Comparison of ENCODE assay signal across 1 cellular context in genomic region chr14:52727509-52727908, GRCh38.
A peak's percentile ranks its signal among the peaks of the same experiment; 100 is the strongest.
TF ChIP-seq lines count a peak whose summit lies in the region.
"Not testable (repeated sequence)": the region's sequence is repeated elsewhere in the genome, so short reads cannot be mapped to it uniquely, and the experiment has no call there.

No MANE protein-coding gene starts in this region.

TF ChIP-seq in HepG2, 621 proteins besides CTCF, POLR2A, EP300 and RAD21:
- TF ChIP-seq ATF7 (IDR thresholded peaks at IDR 0.05) (peak; percentile 72), MAFK (conservative IDR thresholded peaks at IDR 0.05 in 1 of 2, IDR thresholded peaks at IDR 0.05 in 1 of 2; ENCODE audit: low read length in 2 of 2) (peak in 1 of 2 experiments; percentile 33; a peak in 1 of 4 replicates)
- TF ChIP-seq ATF7 (CRISPR knock-in tag; IDR thresholded peaks at IDR 0.05): not testable (repeated sequence)
TF ChIP-seq in HepG2: peak in this region for 2; not testable (repeated sequence) for 619.
